Comparison of ENCODE assay signal across 1 cellular context in genomic region chr19:16319466-16319865, GRCh38.
TF ChIP-seq lines count a peak whose summit lies in the region.

No MANE protein-coding gene starts in this region.

TF ChIP-seq in IMR-90, 13 proteins besides CTCF, POLR2A, EP300 and RAD21 (continued from another document):
- TF ChIP-seq FOS (IDR thresholded peaks at IDR 0.05; ENCODE audit: low read depth, low read length) (no peak), CEBPB (IDR thresholded peaks at IDR 0.05; ENCODE audit: low read depth, low read length) (no peak), ELK1 (IDR thresholded peaks at IDR 0.05; ENCODE audit: borderline replicate concordance, low read depth, low read length) (no peak), MAFK (IDR thresholded peaks at IDR 0.05; ENCODE audit: low read depth, low read length) (no peak), NFE2L2 (IDR thresholded peaks at IDR 0.05; ENCODE audit: low read depth, low read length) (no peak), MAZ (IDR thresholded peaks at IDR 0.05; ENCODE audit: borderline replicate concordance, low read depth, low read length) (no peak), RFX5 (IDR thresholded peaks at IDR 0.05; ENCODE audit: low read depth, low read length) (no peak), RCOR1 (IDR thresholded peaks at IDR 0.05; ENCODE audit: insufficient replicate concordance, low read length) (no peak), USF2 (IDR thresholded peaks at IDR 0.05; ENCODE audit: low read depth, low read length) (no peak), MXI1 (IDR thresholded peaks at IDR 0.05; ENCODE audit: borderline replicate concordance, low read depth, low read length) (no peak), SMC3 (IDR thresholded peaks at IDR 0.05; ENCODE audit: low read depth, low read length) (no peak)
